ENCODE assay signal across 24 cellular contexts in the genomic region with DNA sequence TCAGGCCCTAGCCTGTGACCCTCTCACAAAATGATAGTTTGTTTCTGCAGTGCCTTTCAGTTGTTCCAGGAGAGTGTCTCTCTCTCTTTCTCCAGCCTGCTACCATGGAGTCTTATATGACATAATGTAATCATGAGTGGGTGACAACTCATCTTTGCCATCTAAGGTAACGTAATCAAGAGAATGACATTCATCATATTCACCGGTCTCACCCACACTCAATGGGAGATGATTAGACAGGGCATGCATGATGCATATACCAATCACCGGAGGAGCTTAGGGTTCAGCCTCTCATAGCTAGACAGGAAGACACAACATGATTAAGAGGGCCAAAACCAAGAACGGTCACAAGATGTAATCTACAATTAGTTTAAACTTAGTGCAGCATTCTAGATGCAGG.
A peak's percentile ranks its signal among the peaks of the same experiment; 100 is the strongest.
DNase-seq lines count a peak whose midpoint lies in the region; ATAC-seq, FAIRE-seq and TF ChIP-seq lines count a peak whose summit lies in the region.
"Had no signal": no experiment of that assay in that cellular context is flagged by ENCODE, and none has a peak within 500 bp of the region (broad histone marks: within the 10 kb centered on the region; RNA-seq: fewer than 3 reads in every experiment).

No MANE protein-coding gene starts in this region.

- H3K9me3 Mint-ChIP-seq in activated CD4-positive, alpha-beta T cell treated with anti-CD3 and anti-CD28 coated beads for 36 hours (ENCODE audit: low read depth): peaks cover 7% of the 10 kb centered on the region
- H3K9me3 Mint-ChIP-seq in activated CD4-positive, alpha-beta T cell treated with anti-CD3 and anti-CD28 coated beads, Interleukin-2, amount 10 ng/mL, durations not matched to agents 7 days and 5 days: peaks cover 9% of the 10 kb centered on the region

- FAIRE-seq in H54 (lab: Jason Lieb, UNC): no peak

- POLR2A ChIA-PET in activated CD4-positive, alpha-beta T cell treated with anti-CD3 and anti-CD28 coated beads for 36 hours (lab: Charles Lee): interaction anchor here (0.6 kb wide), 1 partner anchor 352 kb away, joined by 3 read pairs; no protein-coding TSS in a partner anchor
- POLR2A ChIA-PET in activated CD4-positive, alpha-beta T cell treated with anti-CD3 and anti-CD28 coated beads, Interleukin-2, amount 10 ng/mL, durations not matched to agents 7 days and 5 days (lab: Charles Lee): no interaction called here

- H3K4me3 Mint-ChIP-seq in activated CD4-positive, alpha-beta T cell treated with anti-CD3 and anti-CD28 coated beads for 36 hours: no peak overlapping the region
- no peak overlapping the region for H3K4me3 Mint-ChIP-seq in activated CD4-positive, alpha-beta T cell treated with anti-CD3 and anti-CD28 coated beads, Interleukin-2, amount 10 ng/mL, durations not matched to agents 7 days and 5 days
- H3K4me3 Mint-ChIP-seq: activated T-helper 1 cell treated with anti-CD3 and anti-CD28 coated beads, Interleukin-12 subunit alpha, Interleukin-12 subunit beta, Interleukin-2, Interleukin-4 antibody, amounts not matched to agents 30 ng/mL and 10 ng/mL and 1 ng/mL, durations not matched to agents 14 hours and 24 hours and 36 hours; B cell; GM23338; stimulated activated naive B cell treated with anti-CD40 and anti-IgM and Interleukin-4, amounts not matched to agents 10 μg/mL and 1 μg/mL and 100 μg/mL, for 72 hours had no signal

- H3K36me3 Mint-ChIP-seq in activated CD4-positive, alpha-beta T cell treated with anti-CD3 and anti-CD28 coated beads for 36 hours (ENCODE audit: low read depth): peaks cover 2% of the 10 kb centered on the region
- no peaks in the 10 kb centered on the region for H3K36me3 Mint-ChIP-seq in activated CD4-positive, alpha-beta T cell treated with anti-CD3 and anti-CD28 coated beads, Interleukin-2, amount 10 ng/mL, durations not matched to agents 7 days and 5 days (ENCODE audit: low read depth)

- CTCF ChIA-PET in activated CD4-positive, alpha-beta T cell treated with anti-CD3 and anti-CD28 coated beads for 36 hours (lab: Charles Lee): no interaction called here
- CTCF ChIA-PET in activated CD4-positive, alpha-beta T cell treated with anti-CD3 and anti-CD28 coated beads, Interleukin-2, amount 10 ng/mL, durations not matched to agents 7 days and 5 days (lab: Charles Lee): interaction anchor here (0.5 to 1.3 kb wide), 3 partner anchors 14 to 333 kb away, joined by 3 to 4 read pairs (median 3); no protein-coding TSS in a partner anchor

- intact Hi-C loops in activated CD4-positive, alpha-beta T cell treated with anti-CD3 and anti-CD28 coated beads for 36 hours (cut with DNase I, micrococcal nuclease): no loop called here

- no peak for TF ChIP-seq CTCF in foreskin fibroblast (IDR thresholded peaks at IDR 0.05; ENCODE audit: low read depth, low read length)

- no peaks in the 10 kb centered on the region for H3K27me3 Mint-ChIP-seq in activated CD4-positive, alpha-beta T cell treated with anti-CD3 and anti-CD28 coated beads for 36 hours
- H3K27me3 Mint-ChIP-seq in activated CD4-positive, alpha-beta T cell treated with anti-CD3 and anti-CD28 coated beads, Interleukin-2, amount 10 ng/mL, durations not matched to agents 7 days and 5 days: no peaks in the 10 kb centered on the region
- H3K27me3 Mint-ChIP-seq: B cell had no signal

- TF ChIP-seq POLR2A in H54 (IDR thresholded peaks at IDR 0.05; ENCODE audit: low read depth, low read length): no peak

- H3K4me1 Mint-ChIP-seq in activated CD4-positive, alpha-beta T cell treated with anti-CD3 and anti-CD28 coated beads for 36 hours: peaks cover 14% of the 10 kb centered on the region
- no peaks in the 10 kb centered on the region for H3K4me1 Mint-ChIP-seq in activated CD4-positive, alpha-beta T cell treated with anti-CD3 and anti-CD28 coated beads, Interleukin-2, amount 10 ng/mL, durations not matched to agents 7 days and 5 days
- H3K4me1 Mint-ChIP-seq: B cell; stimulated activated naive B cell treated with anti-CD40 and anti-IgM and Interleukin-4, amounts not matched to agents 10 μg/mL and 1 μg/mL and 100 μg/mL, for 72 hours had no signal

- peak; percentile 23 for DNase-seq in activated CD4-positive, alpha-beta T cell treated with anti-CD3 and anti-CD28 coated beads for 36 hours
- no peak for DNase-seq in activated CD4-positive, alpha-beta T cell treated with anti-CD3 and anti-CD28 coated beads, Interleukin-2, amount 10 ng/mL, durations not matched to agents 7 days and 5 days
- peak; percentile 10 for DNase-seq in Daoy (ENCODE audit: low read depth)
- peak; percentile 23 to 35 for DNase-seq in activated T-cell treated with anti-CD3 and anti-CD28 coated beads, Interleukin-2, amount 50 U/mL, for 48 hours
- DNase-seq in foreskin fibroblast: peak; percentile 16 to 21
- no peak for DNase-seq in NCI-H1048 (lab: John Stamatoyannopoulos, UW)
- no peak for DNase-seq in H54 (ENCODE audit: insufficient read length, low spot score)
- DNase-seq in NOMO-1 (lab: John Stamatoyannopoulos, UW; ENCODE audit: unreplicated experiment in 2 of 2): no peak
- DNase-seq: 8988T; central memory CD4-positive, alpha-beta T cell; DMS79; dorsolateral prefrontal cortex; kidney glomerular epithelial cell; NCI-H146; NCI-H2171; NCI-H526; Right ventricle myocardium superior; spleen; stimulated activated naive B cell treated with anti-CD40 and anti-IgM and Interleukin-4, amounts not matched to agents 10 μg/mL and 1 μg/mL and 100 μg/mL, for 72 hours; SW 1271; trophoblast cell had no signal

- peak overlapping the region; percentile 60 for H3K27ac Mint-ChIP-seq in activated CD4-positive, alpha-beta T cell treated with anti-CD3 and anti-CD28 coated beads for 36 hours
- no peak overlapping the region for H3K27ac Mint-ChIP-seq in activated CD4-positive, alpha-beta T cell treated with anti-CD3 and anti-CD28 coated beads, Interleukin-2, amount 10 ng/mL, durations not matched to agents 7 days and 5 days
- H3K27ac Mint-ChIP-seq: activated T-helper 1 cell treated with anti-CD3 and anti-CD28 coated beads, Interleukin-12 subunit alpha, Interleukin-12 subunit beta, Interleukin-2, Interleukin-4 antibody, amounts not matched to agents 30 ng/mL and 10 ng/mL and 1 ng/mL, durations not matched to agents 14 hours and 24 hours and 36 hours; B cell; GM23338; stimulated activated naive B cell treated with anti-CD40 and anti-IgM and Interleukin-4, amounts not matched to agents 10 μg/mL and 1 μg/mL and 100 μg/mL, for 72 hours had no signal

- ATAC-seq in activated CD4-positive, alpha-beta T cell treated with anti-CD3 and anti-CD28 coated beads for 36 hours: peak; percentile 99
- ATAC-seq: GM23338; stimulated activated naive B cell treated with anti-CD40 and anti-IgM and Interleukin-4, amounts not matched to agents 10 μg/mL and 1 μg/mL and 100 μg/mL, for 72 hours had no signal

- no peak overlapping the region for H3K4me3 ChIP-seq in foreskin fibroblast (ENCODE audit: low read depth in 1 of 2, low read length in 2 of 2)
- H3K4me3 ChIP-seq: dorsolateral prefrontal cortex, GM23338, spleen had no signal

Comparison
In these comparisons a context has a peak if more than half of its experiments do, and no peak if none do; other contexts are left out.
1. DNase-seq: peak in activated CD4-positive, alpha-beta T cell treated with anti-CD3 and anti-CD28 coated beads for 36 hours (single experiment), Daoy (single experiment), activated T-cell treated with anti-CD3 and anti-CD28 coated beads, Interleukin-2, amount 50 U/mL, for 48 hours (2 of 2) and foreskin fibroblast (2 of 2); none in activated CD4-positive, alpha-beta T cell treated with anti-CD3 and anti-CD28 coated beads, Interleukin-2, amount 10 ng/mL, durations not matched to agents 7 days and 5 days (single experiment), NCI-H1048 (single experiment), H54 (single experiment) and NOMO-1 (0 of 2).